ENCODE assay signal across 8 cellular contexts in the genomic region with DNA sequence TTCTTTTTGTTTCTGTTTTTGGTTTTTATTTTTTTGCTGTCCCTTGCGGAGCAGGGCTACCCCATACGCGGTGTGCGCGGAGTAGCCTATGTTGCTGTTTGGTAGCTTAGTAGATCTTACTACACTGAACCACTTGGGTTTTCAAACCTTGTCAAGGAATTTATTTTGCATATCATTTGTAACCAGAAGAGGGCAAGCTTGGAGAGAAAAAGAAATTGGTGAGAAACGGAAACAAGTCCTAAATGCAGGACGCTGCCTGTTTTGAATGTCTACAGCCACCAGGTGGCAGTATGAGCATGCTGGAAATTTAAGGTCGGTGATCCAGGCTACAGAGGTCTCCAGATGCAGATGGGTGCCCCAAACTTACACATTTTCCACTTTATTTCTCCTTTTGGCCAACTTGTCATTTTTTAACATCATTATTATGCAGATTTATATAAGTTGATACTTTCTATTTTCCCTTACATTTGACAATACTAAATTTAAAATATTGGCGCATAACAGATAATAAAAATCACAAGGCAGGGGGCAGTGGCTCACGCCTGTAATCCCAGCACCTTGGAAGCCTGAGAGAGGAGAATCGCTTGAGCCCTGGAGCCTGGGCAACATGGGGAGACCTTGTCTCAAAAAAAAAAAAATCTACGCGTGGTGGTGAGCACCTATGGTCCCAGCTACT. TPM values are rescaled to one million over a fixed set of nuclear protein-coding genes. Genes with fewer than 3 reads are reported as not detected.
DNase-seq lines count a peak whose midpoint lies in the region; ATAC-seq and TF ChIP-seq lines count a peak whose summit lies in the region.

No MANE protein-coding gene starts in this region.

- peaks cover 0 to 10% (median 8%) of the 10 kb centered on the region in 3 donors for H3K4me1 Mint-ChIP-seq in T-cell

- no peak overlapping the region for H3K4me3 Mint-ChIP-seq in T-cell

- WGBS in adrenal gland, 4 donors: 31 to 36% (median 35%) methylated on average over 13 of the region's 13 CpGs
- WGBS in sigmoid colon, 2 donors: 42 to 52% methylated on average over 13 of the region's 13 CpGs

- H3K9me3 ChIP-seq in adrenal gland (replicated peaks in 1 of 3) (no peaks in the 10 kb centered on the region), sigmoid colon (no peaks in the 10 kb centered on the region)

- no peaks in the 10 kb centered on the region for H3K27me3 ChIP-seq in adrenal gland
- no peaks in the 10 kb centered on the region for H3K27me3 ChIP-seq in sigmoid colon

- H3K27me3 Mint-ChIP-seq in T-cell: no peaks in the 10 kb centered on the region

- TF ChIP-seq CTCF in GM12872 (IDR thresholded peaks at IDR 0.05; ENCODE audit: insufficient read depth, low read depth, low read length) (peak; percentile 89), adrenal gland (IDR thresholded peaks at IDR 0.05) (peak; percentile 91 to 98 (median 96)), sigmoid colon (IDR thresholded peaks at IDR 0.05) (peak; percentile 71 to 92 (median 86))

- no peaks in the 10 kb centered on the region for H3K36me3 ChIP-seq in adrenal gland (replicated peaks in 1 of 2)
- H3K36me3 ChIP-seq in sigmoid colon: no peaks in the 10 kb centered on the region

- H3K4me3 ChIP-seq in adrenal gland (peak overlapping the region in 1 of 4 donors; percentile 38), sigmoid colon (no peak overlapping the region)

- no peaks in the 10 kb centered on the region for H3K9me3 Mint-ChIP-seq in T-cell

- ATAC-seq in HG02763 (IDR thresholded peaks at IDR 0.05; ENCODE audit: unreplicated experiment): peak; percentile 54
- ATAC-seq in T-cell (replicated peaks in 1 of 4): peak; percentile 91 to 94 (median 93)
- ATAC-seq in left ventricle myocardium superior: peak; percentile 86

- intact Hi-C loops in adrenal gland (cut with DNase I): no loop called here
- intact Hi-C loops in left ventricle myocardium superior (cut with micrococcal nuclease): no loop called here
- intact Hi-C loops in sigmoid colon (cut with DNase I): loop anchor here (2.0 to 5.0 kb wide), 2 partner anchors 24 to 165 kb away; a partner anchor contains a TSS

- TF ChIP-seq POLR2A in adrenal gland (IDR thresholded peaks at IDR 0.05) (no peak), sigmoid colon (IDR thresholded peaks at IDR 0.05) (no peak)

- TF ChIP-seq EP300 in sigmoid colon (IDR thresholded peaks at IDR 0.05): no peak

- DNase-seq in NCI-H146 (lab: John Stamatoyannopoulos, UW): peak; percentile 78
- peak; percentile 52 to 83 (median 70) for DNase-seq in T-cell
- peak; percentile 65 to 94 (median 83) for DNase-seq in adrenal gland
- peak; percentile 60 for DNase-seq in left ventricle myocardium superior
- peak; percentile 86 for DNase-seq in sigmoid colon
- DNase-seq in cortex of kidney (lab: John Stamatoyannopoulos, UW): no peak

- H3K4me1 ChIP-seq in adrenal gland (replicated peaks in 1 of 2): no peaks in the 10 kb centered on the region
- H3K4me1 ChIP-seq in sigmoid colon: no peaks in the 10 kb centered on the region

- H3K36me3 Mint-ChIP-seq in T-cell: no peaks in the 10 kb centered on the region

- peak overlapping the region; percentile 25 to 36 for H3K27ac Mint-ChIP-seq in T-cell

- POLR2A ChIA-PET in T-cell (lab: Charles Lee): interaction anchor here (0.6 to 1.2 kb wide), 2 partner anchors 18 to 50 kb away, joined by 3 to 4 read pairs; a partner anchor contains a TSS

- CTCF ChIA-PET in T-cell (lab: Charles Lee): interaction anchor here (0.6 to 3.2 kb wide), 27 partner anchors 8 to 1578 kb away, joined by 3 to 22 read pairs (median 4); a partner anchor contains a TSS

- no peak overlapping the region for H3K27ac ChIP-seq in adrenal gland
- no peak overlapping the region for H3K27ac ChIP-seq in sigmoid colon

RNA-seq across cellular contexts. Expression of a gene that starts 15.3 kb away (rescaled TPM):
- 100 to 1,000 TPM; 105 to 246 (median 119) TPM for total RNA-seq in T-cell
- total RNA-seq in adrenal gland: 10 to 100 TPM; 13.2 to 69.1 (median 60.2) TPM
- 100 to 1,000 TPM; 128 to 190 (median 134) TPM for polyA plus RNA-seq in adrenal gland
- total RNA-seq in left ventricle myocardium superior: 29.5 TPM
- 10 to 100 TPM; 37.0 to 84.5 (median 42.2) TPM for total RNA-seq in sigmoid colon
- polyA plus RNA-seq in sigmoid colon: 10 to 100 TPM; 34.2 to 57.7 (median 46.9) TPM

RNA-seq across cellular contexts. Expression of a gene that starts 50.1 kb away (rescaled TPM):
- total RNA-seq in T-cell: 10 to 100 TPM; 10.4 to 15.6 (median 11.1) TPM
- 10 to 100 TPM in 5 of 8 donors, 1 to 10 TPM in 3; 7.9 to 14.4 (median 10.9) TPM for total RNA-seq in adrenal gland
- polyA plus RNA-seq in adrenal gland: 10 to 100 TPM in 1 of 3 donors, 1 to 10 TPM in 2; 1.7 to 12.4 (median 2.8) TPM
- 11.4 TPM for total RNA-seq in left ventricle myocardium superior
- total RNA-seq in sigmoid colon: 10 to 100 TPM; 11.1 to 25.0 (median 14.7) TPM
- 1 to 10 TPM; 5.0 to 5.8 (median 5.4) TPM for polyA plus RNA-seq in sigmoid colon
